In genomic region chr16:2755158-2755557, GRCh38 we compare ENCODE assay signal across 9 cellular contexts. TPM values are rescaled to one million over a fixed set of nuclear protein-coding genes. Genes with fewer than 3 reads are reported as not detected.
DNase-seq lines count a peak whose midpoint lies in the region; ATAC-seq, FAIRE-seq and TF ChIP-seq lines count a peak whose summit lies in the region.
"Had no signal": no experiment of that assay in that cellular context is flagged by ENCODE, and none has a peak within 500 bp of the region (broad histone marks: within the 10 kb centered on the region; RNA-seq: fewer than 3 reads in every experiment).

No MANE protein-coding gene starts in this region.

- H3K4me2 ChIP-seq in K562 (ENCODE audit: insufficient read depth, low read length), result 0 out of 2 replicates have a peak overlapping the region, but pooled peaks have one; percentile 4

- TF ChIP-seq RAD21 in K562 (CRISPR knock-in tag; conservative IDR thresholded peaks at IDR 0.05 in 1 of 2, IDR thresholded peaks at IDR 0.05 in 1 of 2), result no peak

- TF ChIP-seq POLR2A in K562 (conservative IDR thresholded peaks at IDR 0.05), result no peak

- H3K36me3 ChIP-seq in A673 (ENCODE audit: insufficient read depth, low read length, poor library complexity, severe bottlenecking), result peaks cover 61% of the 10 kb centered on the region
- H3K36me3 ChIP-seq in K562 (ENCODE audit: control insufficient read depth, insufficient read depth, low read length), result peaks cover 69% of the 10 kb centered on the region
- peaks cover 35% of the 10 kb centered on the region for H3K36me3 ChIP-seq in muscle layer of colon (ENCODE audit: insufficient read depth, low read length)

- in situ Hi-C loops in K562 (cut with MboI), result no loop called here

- TF ChIP-seq CTCF in A673 (conservative IDR thresholded peaks at IDR 0.05; ENCODE audit: low read depth, low read length) (no peak), HFF-Myc (IDR thresholded peaks at IDR 0.05; ENCODE audit: low read depth, low read length, missing control alignments) (no peak), K562 (IDR thresholded peaks at IDR 0.05 in 2 of 3, conservative IDR thresholded peaks at IDR 0.05 in 1 of 3; ENCODE audit: insufficient read depth in 2 of 3, low read depth in 1 of 3, low read length in 3 of 3) (no peak)

- H2AFZ ChIP-seq in K562 (ENCODE audit: low read depth, low read length), result no peak overlapping the region

- CTCF ChIA-PET in A673 (lab: Charles Lee) (no interaction called here), K562 (lab: Yijun Ruan, JAX; ENCODE audit: low intra/inter-chr PET ratio) (no interaction called here)

- BruUV-seq in A673 (replicated peaks; lab: Mats Ljungman, UMichigan), result no TSS peak
- BruUV-seq in K562 (replicated peaks; lab: Mats Ljungman, UMichigan), result no TSS peak

- intact Hi-C loops in A673 (cut with micrococcal nuclease; ENCODE audit: unreplicated experiment) (no loop called here), K562 (cut with micrococcal nuclease) (no loop called here)

- no peaks in the 10 kb centered on the region for H3K27me3 ChIP-seq in A673 (replicated peaks; ENCODE audit: insufficient read depth, low read depth, low read length, poor library complexity)
- no peaks in the 10 kb centered on the region for H3K27me3 ChIP-seq in K562 (ENCODE audit: control insufficient read depth in 2 of 2, insufficient read depth in 2 of 2, low read length in 2 of 2)
- H3K27me3 ChIP-seq in muscle layer of colon (ENCODE audit: control insufficient read depth in 1 of 2, insufficient read depth in 2 of 2, low read length in 2 of 2), result no peaks in the 10 kb centered on the region

- 27% methylated on average over 3 of the region's 3 CpGs for WGBS in K562 (ENCODE audit: insufficient coverage, low coverage, missing lambda C conversion rate)

- DNase-seq in A673 (ENCODE audit: low spot score) (no peak), HFF-Myc (ENCODE audit: extremely low read depth, low read depth) (no peak), K562 (ENCODE audit: extremely low read depth in 1 of 4, low spot score in 3 of 4) (no peak), NCI-H1048 (lab: John Stamatoyannopoulos, UW) (no peak), NCI-H526 (lab: John Stamatoyannopoulos, UW) (no peak)
- no peak for DNase-seq in stimulated activated naive CD4-positive, alpha-beta T cell treated with Interleukin-2 at 50 U/mL for 16 hours (lab: John Stamatoyannopoulos, UW)
- DNase-seq: NCI-H1092 treated with DMSO at 0.1 percent for 48 hours had no signal

- peak; percentile 23 for FAIRE-seq in K562 (lab: Jason Lieb, UNC)

- ATAC-seq in K562 (no peak), HG03378 (IDR thresholded peaks at IDR 0.05; ENCODE audit: unreplicated experiment) (no peak)

- TF ChIP-seq EP300 in K562 (IDR thresholded peaks at IDR 0.05; ENCODE audit: low read length), result no peak

- no peaks in the 10 kb centered on the region for H3K9me1 ChIP-seq in K562 (ENCODE audit: control insufficient read depth, insufficient read depth, low read length)

- H3K4me1 ChIP-seq in A673 (ENCODE audit: insufficient read depth, low read length, poor library complexity, severe bottlenecking), result peaks cover 32% of the 10 kb centered on the region
- H3K4me1 ChIP-seq in K562 (replicated peaks in 1 of 2; ENCODE audit: control insufficient read depth in 2 of 2, insufficient read depth in 2 of 2, low read length in 2 of 2), result peaks cover 21 to 25% of the 10 kb centered on the region in 2 experiments
- H3K4me1 ChIP-seq in muscle layer of colon (ENCODE audit: insufficient read depth, low read length), result peaks cover 36% of the 10 kb centered on the region

- peaks cover 30% of the 10 kb centered on the region; the same call in 1 of the 2 replicates for H4K20me1 ChIP-seq in K562 (replicated peaks; ENCODE audit: control insufficient read depth, insufficient read depth, low read length)

- H3K4me3 ChIP-seq in A673 (ENCODE audit: low read depth, low read length, poor library complexity, severe bottlenecking) (peak overlapping the region; percentile 97), HFF-Myc (replicated peaks; ENCODE audit: low read depth, low read length) (peak overlapping the region; percentile 91), K562 (peak overlapping the region; percentile 79; the same call in 1 of the 2 replicates), muscle layer of colon (ENCODE audit: low read depth in 1 of 2, low read length in 2 of 2) (peak overlapping the region; percentile 12 to 76)

- peaks cover 88% of the 10 kb centered on the region for H3K79me2 ChIP-seq in K562 (ENCODE audit: control insufficient read depth, insufficient read depth, low read length)

- POLR2A ChIA-PET in A673 (lab: Charles Lee; ENCODE audit: low non-redundant PET) (no interaction called here), K562 (lab: Yijun Ruan, JAX) (interaction anchor here (0.6 to 5.5 kb wide), 3 partner anchors 11 to 22 kb away, joined by 3 to 96 read pairs (median 5); no protein-coding TSS in a partner anchor)

- H3K27ac ChIP-seq in A673 (ENCODE audit: low read depth, low read length, poor library complexity, severe bottlenecking) (peak overlapping the region; percentile 58), K562 (ENCODE audit: extremely low read depth, low read depth, low read length) (no peak overlapping the region), muscle layer of colon (ENCODE audit: low read depth, low read length) (no peak overlapping the region)

- H3K9ac ChIP-seq in K562 (ENCODE audit: insufficient read depth in 1 of 2, low read depth in 2 of 2, low read length in 2 of 2) (peak overlapping the region; percentile 4 to 27; a peak in 2 of 4 replicates), muscle layer of colon (ENCODE audit: low read length) (peak overlapping the region; percentile 86)

- H3K9me3 ChIP-seq in A673 (ENCODE audit: low read depth, low read length, poor library complexity, severe bottlenecking) (no peaks in the 10 kb centered on the region), K562 (replicated peaks; ENCODE audit: control insufficient read depth, insufficient read depth, low read depth, low read length) (peaks cover 3% of the 10 kb centered on the region), muscle layer of colon (ENCODE audit: low read length) (no peaks in the 10 kb centered on the region)

RNA-seq across cellular contexts. Expression of gene SRRM2, which starts 2.7 kb away (rescaled TPM):
- total RNA-seq in A673 (2021) (642 and 651 TPM in 2 replicates), K562 (2014; rRNA removed) (81.1 and 85.3 TPM in 2 replicates), K562 (2014; rRNA removed; fragmentation: Illumina TruSeq; extraction: Trizol) (79.2 and 79.9 TPM in 2 replicates), K562 (2015; rRNA removed; fragmentation: Illumina TruSeq; extraction: Trizol) (70.6 and 91.2 TPM in 2 replicates), K562 (2021) (413 and 466 TPM in 2 replicates)
- 1,596 and 1,670 TPM in 2 replicates for total RNA-seq in K562 (2011; cell fraction: chromatin; rRNA removed; ENCODE audit: low replicate concordance)
- 1,139 and 1,167 TPM in 2 replicates for total RNA-seq in K562 (2011; cell fraction: nucleolus; rRNA removed)
- 1,487 and 2,488 TPM in 2 replicates for total RNA-seq in K562 (2011; cell fraction: nucleoplasm; rRNA removed)
- polyA plus RNA-seq in K562 (2011; rRNA removed) (82.5 and 179 TPM in 2 replicates), K562 (2014; fragmentation: Illumina TruSeq; extraction: Trizol) (517 and 558 TPM in 2 replicates), K562 (2014; fragmentation: Nextera tagmentation; extraction: Ambion mirVana) (10 to 100 TPM; 26.7 to 27.6 TPM), K562 (2014; rRNA removed) (463 and 563 TPM in 2 replicates)
- 102 and 119 TPM in 2 replicates for polyA plus RNA-seq in K562 (2011; cell fraction: cytosol; rRNA removed)
- 1,748 and 2,419 TPM in 2 replicates for polyA plus RNA-seq in K562 (2011; cell fraction: nucleus; rRNA removed)
- 391 and 584 TPM in 2 replicates for polyA plus RNA-seq in K562 (2012)
- polyA minus RNA-seq in K562 (2011; rRNA and poly(A)+ RNA removed), result 72.4 and 72.8 TPM in 2 replicates
- polyA minus RNA-seq in K562 (2011; cell fraction: cytosol; rRNA and poly(A)+ RNA removed), result 155 and 244 TPM in 2 replicates
- 233 and 249 TPM in 2 replicates for polyA minus RNA-seq in K562 (2011; cell fraction: nucleus; rRNA and poly(A)+ RNA removed)

RNA-seq across cellular contexts. Expression of gene ELOB, which starts 21.9 kb away (rescaled TPM):
- total RNA-seq in A673 (2021) (188 and 206 TPM in 2 replicates), K562 (2014; rRNA removed) (285 and 395 TPM in 2 replicates), K562 (2014; rRNA removed; fragmentation: Illumina TruSeq; extraction: Trizol) (29.4 and 63.2 TPM in 2 replicates), K562 (2015; rRNA removed; fragmentation: Illumina TruSeq; extraction: Trizol) (219 and 223 TPM in 2 replicates), K562 (2021) (237 and 268 TPM in 2 replicates)
- 7.2 and 24.7 TPM in 2 replicates for total RNA-seq in K562 (2011; cell fraction: chromatin; rRNA removed; ENCODE audit: low replicate concordance)
- 37.5 and 47.0 TPM in 2 replicates for total RNA-seq in K562 (2011; cell fraction: nucleolus; rRNA removed)
- total RNA-seq in K562 (2011; cell fraction: nucleoplasm; rRNA removed), result 31.9 and 34.9 TPM in 2 replicates
- polyA plus RNA-seq in K562 (2011; rRNA removed) (206 and 220 TPM in 2 replicates), K562 (2014; fragmentation: Illumina TruSeq; extraction: Trizol) (180 and 344 TPM in 2 replicates), K562 (2014; fragmentation: Nextera tagmentation; extraction: Ambion mirVana) (100 to 1,000 TPM; 764 to 791 TPM), K562 (2014; rRNA removed) (298 and 313 TPM in 2 replicates)
- polyA plus RNA-seq in K562 (2011; cell fraction: cytosol; rRNA removed), result 693 and 1,390 TPM in 2 replicates
- polyA plus RNA-seq in K562 (2011; cell fraction: nucleus; rRNA removed), result 132 and 211 TPM in 2 replicates
- polyA plus RNA-seq in K562 (2012), result 297 and 487 TPM in 2 replicates
- 34.5 and 73.6 TPM in 2 replicates for polyA minus RNA-seq in K562 (2011; rRNA and poly(A)+ RNA removed)
- polyA minus RNA-seq in K562 (2011; cell fraction: cytosol; rRNA and poly(A)+ RNA removed), result 64.8 and 95.8 TPM in 2 replicates
- 15.5 and 22.3 TPM in 2 replicates for polyA minus RNA-seq in K562 (2011; cell fraction: nucleus; rRNA and poly(A)+ RNA removed)

RNA-seq across cellular contexts. Expression of gene PRSS33, which starts 32.2 kb away (rescaled TPM):
- not detected in 2 replicates for total RNA-seq in A673 (2021)
- not detected in 2 replicates for total RNA-seq in K562 (2011; cell fraction: chromatin; rRNA removed; ENCODE audit: low replicate concordance)
- not detected in 2 replicates for total RNA-seq in K562 (2011; cell fraction: nucleolus; rRNA removed)
- total RNA-seq in K562 (2011; cell fraction: nucleoplasm; rRNA removed), result not detected in 2 replicates
- total RNA-seq in K562 (2014; rRNA removed), result not detected in 2 replicates
- total RNA-seq in K562 (2014; rRNA removed; fragmentation: Illumina TruSeq; extraction: Trizol), result not detected in 2 replicates
- total RNA-seq in K562 (2015; rRNA removed; fragmentation: Illumina TruSeq; extraction: Trizol), result not detected in 2 replicates
- not detected in 2 replicates for total RNA-seq in K562 (2021)
- not detected in 2 replicates for polyA plus RNA-seq in K562 (2011; rRNA removed)
- not detected in 2 replicates for polyA plus RNA-seq in K562 (2011; cell fraction: cytosol; rRNA removed)
- not detected in 2 replicates for polyA plus RNA-seq in K562 (2011; cell fraction: nucleus; rRNA removed)
- 0.06 TPM in 1 of 2 replicates, not detected in the other for polyA plus RNA-seq in K562 (2012)
- not detected in 2 replicates for polyA plus RNA-seq in K562 (2014; fragmentation: Illumina TruSeq; extraction: Trizol)
- polyA plus RNA-seq in K562 (2014; fragmentation: Nextera tagmentation; extraction: Ambion mirVana), result not detected
- polyA plus RNA-seq in K562 (2014; rRNA removed), result not detected in 2 replicates
- not detected in 2 replicates for polyA minus RNA-seq in K562 (2011; rRNA and poly(A)+ RNA removed)
- not detected in 2 replicates for polyA minus RNA-seq in K562 (2011; cell fraction: cytosol; rRNA and poly(A)+ RNA removed)
- polyA minus RNA-seq in K562 (2011; cell fraction: nucleus; rRNA and poly(A)+ RNA removed), result not detected in 2 replicates

RNA-seq across cellular contexts. Expression of gene PRSS27, which starts 35.1 kb away (rescaled TPM):
- total RNA-seq in A673 (2021), result 1.3 and 3.0 TPM in 2 replicates
- total RNA-seq in K562 (2011; cell fraction: chromatin; rRNA removed; ENCODE audit: low replicate concordance), result 0.83 and 2.0 TPM in 2 replicates
- total RNA-seq in K562 (2011; cell fraction: nucleolus; rRNA removed), result 1.6 and 2.0 TPM in 2 replicates
- 1.4 and 1.5 TPM in 2 replicates for total RNA-seq in K562 (2011; cell fraction: nucleoplasm; rRNA removed)
- total RNA-seq in K562 (2014; rRNA removed), result 0.09 and 0.29 TPM in 2 replicates
- total RNA-seq in K562 (2014; rRNA removed; fragmentation: Illumina TruSeq; extraction: Trizol), result not detected in 2 replicates
- 0.15 and 0.18 TPM in 2 replicates for total RNA-seq in K562 (2015; rRNA removed; fragmentation: Illumina TruSeq; extraction: Trizol)
- total RNA-seq in K562 (2021), result 0.16 and 0.20 TPM in 2 replicates
- polyA plus RNA-seq in K562 (2011; rRNA removed), result 0.20 TPM in 2 replicates
- 0.19 and 0.86 TPM in 2 replicates for polyA plus RNA-seq in K562 (2011; cell fraction: cytosol; rRNA removed)
- polyA plus RNA-seq in K562 (2011; cell fraction: nucleus; rRNA removed), result 0.65 and 0.77 TPM in 2 replicates
- polyA plus RNA-seq in K562 (2012), result 0.26 and 1.3 TPM in 2 replicates
- polyA plus RNA-seq in K562 (2014; fragmentation: Illumina TruSeq; extraction: Trizol), result 0.11 TPM in 1 of 2 replicates, not detected in the other
- not detected for polyA plus RNA-seq in K562 (2014; fragmentation: Nextera tagmentation; extraction: Ambion mirVana)
- 0.22 TPM in 1 of 2 replicates, not detected in the other for polyA plus RNA-seq in K562 (2014; rRNA removed)
- polyA minus RNA-seq in K562 (2011; rRNA and poly(A)+ RNA removed), result 0.07 and 0.15 TPM in 2 replicates
- not detected in 2 replicates for polyA minus RNA-seq in K562 (2011; cell fraction: cytosol; rRNA and poly(A)+ RNA removed)
- polyA minus RNA-seq in K562 (2011; cell fraction: nucleus; rRNA and poly(A)+ RNA removed), result 0.44 and 0.67 TPM in 2 replicates

RNA-seq across cellular contexts. Expression of gene PRSS41, which starts 43.1 kb away (rescaled TPM):
- not detected in 2 replicates for total RNA-seq in A673 (2021)
- not detected in 2 replicates for total RNA-seq in K562 (2011; cell fraction: chromatin; rRNA removed; ENCODE audit: low replicate concordance)
- not detected in 2 replicates for total RNA-seq in K562 (2011; cell fraction: nucleolus; rRNA removed)
- not detected in 2 replicates for total RNA-seq in K562 (2011; cell fraction: nucleoplasm; rRNA removed)
- not detected in 2 replicates for total RNA-seq in K562 (2014; rRNA removed)
- total RNA-seq in K562 (2014; rRNA removed; fragmentation: Illumina TruSeq; extraction: Trizol), result not detected in 2 replicates
- total RNA-seq in K562 (2015; rRNA removed; fragmentation: Illumina TruSeq; extraction: Trizol), result not detected in 2 replicates
- not detected in 2 replicates for total RNA-seq in K562 (2021)
- polyA plus RNA-seq in K562 (2011; rRNA removed), result not detected in 2 replicates
- not detected in 2 replicates for polyA plus RNA-seq in K562 (2011; cell fraction: cytosol; rRNA removed)
- not detected in 2 replicates for polyA plus RNA-seq in K562 (2011; cell fraction: nucleus; rRNA removed)
- polyA plus RNA-seq in K562 (2012), result not detected in 2 replicates
- not detected in 2 replicates for polyA plus RNA-seq in K562 (2014; fragmentation: Illumina TruSeq; extraction: Trizol)
- polyA plus RNA-seq in K562 (2014; fragmentation: Nextera tagmentation; extraction: Ambion mirVana), result not detected
- polyA plus RNA-seq in K562 (2014; rRNA removed), result not detected in 2 replicates
- polyA minus RNA-seq in K562 (2011; rRNA and poly(A)+ RNA removed), result 0.18 TPM in 1 of 2 replicates, not detected in the other
- not detected in 2 replicates for polyA minus RNA-seq in K562 (2011; cell fraction: cytosol; rRNA and poly(A)+ RNA removed)
- not detected in 2 replicates for polyA minus RNA-seq in K562 (2011; cell fraction: nucleus; rRNA and poly(A)+ RNA removed)

Comparison
In these comparisons a context has a peak if more than half of its experiments do, and no peak if none do; other contexts are left out.
1. H3K4me3 ChIP-seq: peak in every context shown above with its lines; median percentile 97 in A673; 91 in HFF-Myc; 79 in K562; 44 in muscle layer of colon.